Comparison of ENCODE assay signal across 1 cellular context in genomic region chr20:37178839-37179670, GRCh38.
A peak's percentile ranks its signal among the peaks of the same experiment; 100 is the strongest.
TF ChIP-seq lines count a peak whose summit lies in the region.

TSS of gene MROH8 (minus strand) at chr20:37179548.
TSS of gene RPN2 (plus strand) at chr20:37179330. CDS start at chr20:37179357, 27 bp downstream.

TF ChIP-seq in HepG2, 621 proteins besides CTCF, POLR2A, EP300 and RAD21 (continued from another document and continues in another):
- TF ChIP-seq PRDM10 (CRISPR knock-in tag; IDR thresholded peaks at IDR 0.05; ENCODE audit: low read depth) = peak; percentile 99
- TF ChIP-seq ZNF207 (IDR thresholded peaks at IDR 0.05; ENCODE audit: borderline replicate concordance) = no peak
- peak; percentile 86; the same call in 1 of the 2 replicates for TF ChIP-seq ZNF44 (CRISPR knock-in tag; IDR thresholded peaks at IDR 0.05)
- peak; percentile 91 for TF ChIP-seq KLF12 (CRISPR knock-in tag; IDR thresholded peaks at IDR 0.05; ENCODE audit: borderline replicate concordance)
- TF ChIP-seq ZNF737 (CRISPR knock-in tag; IDR thresholded peaks at IDR 0.05; ENCODE audit: borderline replicate concordance) = 0 out of 2 replicates have a peak, but pooled peaks have one; percentile 39
- no peak for TF ChIP-seq ZBTB37 (CRISPR knock-in tag; IDR thresholded peaks at IDR 0.05)
- 0 out of 2 replicates have a peak, but pooled peaks have one; percentile 37 for TF ChIP-seq KLF11 (CRISPR knock-in tag; IDR thresholded peaks at IDR 0.05)
- TF ChIP-seq GABPB1 (CRISPR knock-in tag; IDR thresholded peaks at IDR 0.05) = peak; percentile 97
- TF ChIP-seq, protein P1, sequence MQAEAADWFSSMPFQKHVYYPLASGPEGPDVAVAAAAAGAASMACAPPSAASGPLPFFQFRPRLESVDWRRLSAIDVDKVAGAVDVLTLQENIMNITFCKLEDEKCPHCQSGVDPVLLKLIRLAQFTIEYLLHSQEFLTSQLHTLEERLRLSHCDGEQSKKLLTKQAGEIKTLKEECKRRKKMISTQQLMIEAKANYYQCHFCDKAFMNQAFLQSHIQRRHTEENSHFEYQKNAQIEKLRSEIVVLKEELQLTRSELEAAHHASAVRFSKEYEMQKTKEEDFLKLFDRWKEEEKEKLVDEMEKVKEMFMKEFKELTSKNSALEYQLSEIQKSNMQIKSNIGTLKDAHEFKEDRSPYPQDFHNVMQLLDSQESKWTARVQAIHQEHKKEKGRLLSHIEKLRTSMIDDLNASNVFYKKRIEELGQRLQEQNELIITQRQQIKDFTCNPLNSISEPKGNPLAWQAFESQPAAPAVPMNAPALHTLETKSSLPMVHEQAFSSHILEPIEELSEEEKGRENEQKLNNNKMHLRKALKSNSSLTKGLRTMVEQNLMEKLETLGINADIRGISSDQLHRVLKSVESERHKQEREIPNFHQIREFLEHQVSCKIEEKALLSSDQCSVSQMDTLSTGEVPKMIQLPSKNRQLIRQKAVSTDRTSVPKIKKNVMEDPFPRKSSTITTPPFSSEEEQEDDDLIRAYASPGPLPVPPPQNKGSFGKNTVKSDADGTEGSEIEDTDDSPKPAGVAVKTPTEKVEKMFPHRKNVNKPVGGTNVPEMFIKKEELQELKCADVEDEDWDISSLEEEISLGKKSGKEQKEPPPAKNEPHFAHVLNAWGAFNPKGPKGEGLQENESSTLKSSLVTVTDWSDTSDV (CRISPR knock-in tag; IDR thresholded peaks at IDR 0.05) = peak; percentile 94
- TF ChIP-seq ZNF564 (CRISPR knock-in tag; IDR thresholded peaks at IDR 0.05) = peak; percentile 73
- no peak for TF ChIP-seq LCORL (IDR thresholded peaks at IDR 0.05)
- TF ChIP-seq LCORL (CRISPR knock-in tag; IDR thresholded peaks at IDR 0.05) = peak; percentile 42
- peak; percentile 93 for TF ChIP-seq ZNF687 (CRISPR knock-in tag; IDR thresholded peaks at IDR 0.05)
- TF ChIP-seq ZBTB38 (CRISPR knock-in tag; IDR thresholded peaks at IDR 0.05) = peak; percentile 83; the same call in 1 of the 2 replicates
- peak; percentile 83 for TF ChIP-seq HIVEP1 (CRISPR knock-in tag; IDR thresholded peaks at IDR 0.05)
- TF ChIP-seq WIZ (CRISPR knock-in tag; IDR thresholded peaks at IDR 0.05) = peak; percentile 62; the same call in 1 of the 2 replicates
- TF ChIP-seq THYN1 (CRISPR knock-in tag; IDR thresholded peaks at IDR 0.05; ENCODE audit: borderline replicate concordance, low read depth) = no peak
- TF ChIP-seq ARNTL (CRISPR knock-in tag; IDR thresholded peaks at IDR 0.05) = no peak
- TF ChIP-seq ZNF589 (CRISPR knock-in tag; conservative IDR thresholded peaks at IDR 0.05) = no peak
- peak; percentile 69; the same call in 1 of the 2 replicates for TF ChIP-seq STAT5B (CRISPR knock-in tag; IDR thresholded peaks at IDR 0.05)
- TF ChIP-seq, protein P2, sequence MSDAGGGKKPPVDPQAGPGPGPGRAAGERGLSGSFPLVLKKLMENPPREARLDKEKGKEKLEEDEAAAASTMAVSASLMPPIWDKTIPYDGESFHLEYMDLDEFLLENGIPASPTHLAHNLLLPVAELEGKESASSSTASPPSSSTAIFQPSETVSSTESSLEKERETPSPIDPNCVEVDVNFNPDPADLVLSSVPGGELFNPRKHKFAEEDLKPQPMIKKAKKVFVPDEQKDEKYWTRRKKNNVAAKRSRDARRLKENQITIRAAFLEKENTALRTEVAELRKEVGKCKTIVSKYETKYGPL (CRISPR knock-in tag; IDR thresholded peaks at IDR 0.05) = peak; percentile 82
- TF ChIP-seq AGO2 (optimal IDR thresholded peaks at IDR 0.05; ENCODE audit: low read depth, low read length) = peak; percentile 98
- TF ChIP-seq SNRNP70 (IDR thresholded peaks at IDR 0.05; ENCODE audit: low read depth, low read length) = no peak
- TF ChIP-seq NPAS2 (CRISPR knock-in tag; IDR thresholded peaks at IDR 0.05; ENCODE audit: borderline replicate concordance) = no peak
- TF ChIP-seq ZSCAN12 (CRISPR knock-in tag; IDR thresholded peaks at IDR 0.05) = peak; percentile 97
- peak; percentile 25; the same call in 1 of the 2 replicates for TF ChIP-seq SOX5 (CRISPR knock-in tag; IDR thresholded peaks at IDR 0.05; ENCODE audit: borderline replicate concordance)
- no peak for TF ChIP-seq ZNF83 (CRISPR knock-in tag; IDR thresholded peaks at IDR 0.05; ENCODE audit: borderline replicate concordance)
- peak; percentile 92 for TF ChIP-seq KLF6 (CRISPR knock-in tag; IDR thresholded peaks at IDR 0.05)
- TF ChIP-seq KLF13 (CRISPR knock-in tag; IDR thresholded peaks at IDR 0.05) = no peak
- TF ChIP-seq, protein P3, sequence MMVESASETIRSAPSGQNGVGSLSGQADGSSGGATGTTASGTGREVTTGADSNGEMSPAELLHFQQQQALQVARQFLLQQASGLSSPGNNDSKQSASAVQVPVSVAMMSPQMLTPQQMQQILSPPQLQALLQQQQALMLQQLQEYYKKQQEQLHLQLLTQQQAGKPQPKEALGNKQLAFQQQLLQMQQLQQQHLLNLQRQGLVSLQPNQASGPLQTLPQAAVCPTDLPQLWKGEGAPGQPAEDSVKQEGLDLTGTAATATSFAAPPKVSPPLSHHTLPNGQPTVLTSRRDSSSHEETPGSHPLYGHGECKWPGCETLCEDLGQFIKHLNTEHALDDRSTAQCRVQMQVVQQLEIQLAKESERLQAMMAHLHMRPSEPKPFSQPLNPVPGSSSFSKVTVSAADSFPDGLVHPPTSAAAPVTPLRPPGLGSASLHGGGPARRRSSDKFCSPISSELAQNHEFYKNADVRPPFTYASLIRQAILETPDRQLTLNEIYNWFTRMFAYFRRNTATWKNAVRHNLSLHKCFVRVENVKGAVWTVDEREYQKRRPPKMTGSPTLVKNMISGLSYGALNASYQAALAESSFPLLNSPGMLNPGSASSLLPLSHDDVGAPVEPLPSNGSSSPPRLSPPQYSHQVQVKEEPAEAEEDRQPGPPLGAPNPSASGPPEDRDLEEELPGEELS (CRISPR knock-in tag; IDR thresholded peaks at IDR 0.05) = no peak; the same call in none of the 2 replicates
- peak; percentile 83 for TF ChIP-seq AGO1 (IDR thresholded peaks at IDR 0.05; ENCODE audit: low read depth, low read length, poor library complexity, severe bottlenecking)
- TF ChIP-seq ZNF260 (CRISPR knock-in tag; IDR thresholded peaks at IDR 0.05; ENCODE audit: borderline replicate concordance, low read depth) = no peak
- peak; percentile 31; the same call in 1 of the 2 replicates for TF ChIP-seq ZNF629 (CRISPR knock-in tag; conservative IDR thresholded peaks at IDR 0.05)
- peak; percentile 62; the same call in 1 of the 2 replicates for TF ChIP-seq TOE1 (CRISPR knock-in tag; IDR thresholded peaks at IDR 0.05)
- peak; percentile 31; the same call in 1 of the 2 replicates for TF ChIP-seq RFXANK (CRISPR knock-in tag; IDR thresholded peaks at IDR 0.05)
- no peak for TF ChIP-seq SCMH1 (CRISPR knock-in tag; IDR thresholded peaks at IDR 0.05; ENCODE audit: borderline replicate concordance)
- peak; percentile 91 for TF ChIP-seq SPEN (CRISPR knock-in tag; IDR thresholded peaks at IDR 0.05; ENCODE audit: low read depth)
- 0 out of 2 replicates have a peak, but pooled peaks have one; percentile 28 for TF ChIP-seq ZNF678 (CRISPR knock-in tag; IDR thresholded peaks at IDR 0.05)
- TF ChIP-seq, protein P4, sequence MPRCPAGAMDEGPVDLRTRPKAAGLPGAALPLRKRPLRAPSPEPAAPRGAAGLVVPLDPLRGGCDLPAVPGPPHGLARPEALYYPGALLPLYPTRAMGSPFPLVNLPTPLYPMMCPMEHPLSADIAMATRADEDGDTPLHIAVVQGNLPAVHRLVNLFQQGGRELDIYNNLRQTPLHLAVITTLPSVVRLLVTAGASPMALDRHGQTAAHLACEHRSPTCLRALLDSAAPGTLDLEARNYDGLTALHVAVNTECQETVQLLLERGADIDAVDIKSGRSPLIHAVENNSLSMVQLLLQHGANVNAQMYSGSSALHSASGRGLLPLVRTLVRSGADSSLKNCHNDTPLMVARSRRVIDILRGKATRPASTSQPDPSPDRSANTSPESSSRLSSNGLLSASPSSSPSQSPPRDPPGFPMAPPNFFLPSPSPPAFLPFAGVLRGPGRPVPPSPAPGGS (CRISPR knock-in tag; IDR thresholded peaks at IDR 0.05) = peak; percentile 93
- peak; percentile 79; the same call in 1 of the 2 replicates for TF ChIP-seq NONO (IDR thresholded peaks at IDR 0.05)
- peak; percentile 88 for TF ChIP-seq NONO (CRISPR knock-in tag; conservative IDR thresholded peaks at IDR 0.05)
- peak; percentile 89 for TF ChIP-seq MAX (IDR thresholded peaks at IDR 0.05)
- TF ChIP-seq, protein P5, sequence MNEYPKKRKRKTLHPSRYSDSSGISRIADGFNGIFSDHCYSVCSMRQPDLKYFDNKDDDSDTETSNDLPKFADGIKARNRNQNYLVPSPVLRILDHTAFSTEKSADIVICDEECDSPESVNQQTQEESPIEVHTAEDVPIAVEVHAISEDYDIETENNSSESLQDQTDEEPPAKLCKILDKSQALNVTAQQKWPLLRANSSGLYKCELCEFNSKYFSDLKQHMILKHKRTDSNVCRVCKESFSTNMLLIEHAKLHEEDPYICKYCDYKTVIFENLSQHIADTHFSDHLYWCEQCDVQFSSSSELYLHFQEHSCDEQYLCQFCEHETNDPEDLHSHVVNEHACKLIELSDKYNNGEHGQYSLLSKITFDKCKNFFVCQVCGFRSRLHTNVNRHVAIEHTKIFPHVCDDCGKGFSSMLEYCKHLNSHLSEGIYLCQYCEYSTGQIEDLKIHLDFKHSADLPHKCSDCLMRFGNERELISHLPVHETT (CRISPR knock-in tag; conservative IDR thresholded peaks at IDR 0.05) = peak; percentile 43; the same call in 1 of the 2 replicates
- TF ChIP-seq ZNF572 (CRISPR knock-in tag; IDR thresholded peaks at IDR 0.05) = peak; percentile 11; the same call in 1 of the 2 replicates
- peak; percentile 91; the same call in 1 of the 2 replicates for TF ChIP-seq GTF3A (CRISPR knock-in tag; conservative IDR thresholded peaks at IDR 0.05)
- TF ChIP-seq ZNF691 (CRISPR knock-in tag; IDR thresholded peaks at IDR 0.05; ENCODE audit: borderline replicate concordance, low read depth) = peak; percentile 84; the same call in 1 of the 2 replicates
- peak; percentile 92 for TF ChIP-seq PHF21A (CRISPR knock-in tag; IDR thresholded peaks at IDR 0.05)
